ENCODE assay signal across 9 cellular contexts in the genomic region with DNA sequence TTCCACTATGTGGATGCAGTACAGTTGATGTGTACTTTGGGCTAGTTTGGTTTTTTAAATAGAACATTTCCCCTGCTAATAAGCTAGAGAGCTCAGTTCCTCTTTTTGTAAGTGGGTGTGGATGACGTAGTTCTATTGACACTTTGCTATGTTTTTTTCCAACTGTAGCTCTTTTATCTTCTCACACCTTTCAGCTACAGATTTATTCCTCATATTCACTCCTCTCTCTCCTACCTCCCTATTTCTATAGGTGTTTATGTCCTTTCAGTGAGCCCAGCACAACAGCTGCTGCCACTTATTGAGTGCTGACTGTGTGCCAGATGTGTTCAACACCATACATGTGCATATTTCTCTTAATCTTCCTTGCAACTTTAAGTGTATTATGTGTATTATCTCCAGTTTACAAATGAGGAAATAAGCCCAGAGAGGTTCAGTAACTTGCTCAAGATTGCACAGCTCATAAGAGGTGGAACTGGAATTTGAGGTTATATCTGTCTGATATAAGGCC.
DNase-seq lines count a peak whose midpoint lies in the region; ATAC-seq, FAIRE-seq and TF ChIP-seq lines count a peak whose summit lies in the region.
"Had no signal": no experiment of that assay in that cellular context is flagged by ENCODE, and none has a peak within 500 bp of the region (broad histone marks: within the 10 kb centered on the region; RNA-seq: fewer than 3 reads in every experiment).

No MANE protein-coding gene starts in this region.

- no peaks in the 10 kb centered on the region for H3K27me3 Mint-ChIP-seq in CD8-positive, alpha-beta memory T cell

- peak overlapping the region in 1 of 8 donors; percentile 4 for H3K27ac Mint-ChIP-seq in CD8-positive, alpha-beta memory T cell

- H3K9me3 ChIP-seq in BE2C = no peaks in the 10 kb centered on the region
- H3K9me3 ChIP-seq in CD8-positive, alpha-beta memory T cell (ENCODE audit: low read length) = no peaks in the 10 kb centered on the region

- peak overlapping the region; percentile 62 for H3K27ac ChIP-seq in cingulate gyrus (ENCODE audit: low read depth, low read length)
- no peak overlapping the region for H3K27ac ChIP-seq in CD8-positive, alpha-beta memory T cell (ENCODE audit: low read depth, low read length)

- peaks cover 3 to 17% (median 5%) of the 10 kb centered on the region in 5 donors for H3K9me3 Mint-ChIP-seq in CD8-positive, alpha-beta memory T cell

- TF ChIP-seq POLR2A in GM12891 (IDR thresholded peaks at IDR 0.05; ENCODE audit: low read depth, low read length) = no peak

- no peak overlapping the region for H3K4me3 Mint-ChIP-seq in CD8-positive, alpha-beta memory T cell

- H3K4me1 Mint-ChIP-seq in CD8-positive, alpha-beta memory T cell = peaks cover 9 to 13% (median 12%) of the 10 kb centered on the region in 3 donors

- no peak for TF ChIP-seq CTCF in BE2C (IDR thresholded peaks at IDR 0.05; ENCODE audit: low read depth, low read length)

- no peak for FAIRE-seq in GM12891 (lab: Jason Lieb, UNC)

- H3K36me3 ChIP-seq in BE2C = no peaks in the 10 kb centered on the region
- H3K36me3 ChIP-seq in CD8-positive, alpha-beta memory T cell (ENCODE audit: insufficient read depth, low read length) = no peaks in the 10 kb centered on the region

- DNase-seq in GM12891 (ENCODE audit: insufficient read length, low spot score) = peak; percentile 35
- DNase-seq in BE2C = no peak
- DNase-seq in CD8-positive, alpha-beta memory T cell = no peak
- DNase-seq in NCI-H2196 (lab: John Stamatoyannopoulos, UW; ENCODE audit: unreplicated experiment) = no peak
- DNase-seq in KG1 (lab: John Stamatoyannopoulos, UW) = no peak
- DNase-seq: NCI-H1436 had no signal

- POLR2A ChIA-PET in CD8-positive, alpha-beta memory T cell (lab: Charles Lee) = no interaction called here

- H3K4me3 ChIP-seq in BE2C (ENCODE audit: low read depth, low read length) = no peak overlapping the region
- no peak overlapping the region for H3K4me3 ChIP-seq in CD8-positive, alpha-beta memory T cell (ENCODE audit: low read length)

- peaks cover 15 to 56% (median 22%) of the 10 kb centered on the region in 3 donors for H3K36me3 Mint-ChIP-seq in CD8-positive, alpha-beta memory T cell

- no peaks in the 10 kb centered on the region for H3K27me3 ChIP-seq in BE2C
- no peaks in the 10 kb centered on the region for H3K27me3 ChIP-seq in CD8-positive, alpha-beta memory T cell (ENCODE audit: insufficient read depth, low read length, poor library complexity, severe bottlenecking)

- CTCF ChIA-PET in CD8-positive, alpha-beta memory T cell (lab: Charles Lee) = no interaction called here

- ATAC-seq in GM21423 (IDR thresholded peaks at IDR 0.05; ENCODE audit: unreplicated experiment) = peak; percentile 99
- peak; percentile 99 for ATAC-seq in HG03432 (IDR thresholded peaks at IDR 0.05; ENCODE audit: unreplicated experiment)

- H3K4me1 ChIP-seq in BE2C = peaks cover 7% of the 10 kb centered on the region; the same call in 1 of the 2 replicates
- H3K4me1 ChIP-seq in CD8-positive, alpha-beta memory T cell (ENCODE audit: insufficient read depth, low read length) = no peaks in the 10 kb centered on the region

TF ChIP-seq in GM12891, 5 proteins besides CTCF, POLR2A, EP300 and RAD21:
- TF ChIP-seq PAX5 (IDR thresholded peaks at IDR 0.05; ENCODE audit: insufficient read depth, low read length, severe bottlenecking) = no peak
- no peak for TF ChIP-seq POU2F2 (IDR thresholded peaks at IDR 0.05; ENCODE audit: low read depth, low read length)
- peak; percentile 100 for TF ChIP-seq SPI1 (IDR thresholded peaks at IDR 0.05; ENCODE audit: low read depth, low read length)
- TF ChIP-seq POLR2AphosphoS5 (IDR thresholded peaks at IDR 0.05; ENCODE audit: low read depth, low read length) = no peak
- no peak for TF ChIP-seq TAF1 (IDR thresholded peaks at IDR 0.05; ENCODE audit: low read depth, low read length)
